In the genomic region with DNA sequence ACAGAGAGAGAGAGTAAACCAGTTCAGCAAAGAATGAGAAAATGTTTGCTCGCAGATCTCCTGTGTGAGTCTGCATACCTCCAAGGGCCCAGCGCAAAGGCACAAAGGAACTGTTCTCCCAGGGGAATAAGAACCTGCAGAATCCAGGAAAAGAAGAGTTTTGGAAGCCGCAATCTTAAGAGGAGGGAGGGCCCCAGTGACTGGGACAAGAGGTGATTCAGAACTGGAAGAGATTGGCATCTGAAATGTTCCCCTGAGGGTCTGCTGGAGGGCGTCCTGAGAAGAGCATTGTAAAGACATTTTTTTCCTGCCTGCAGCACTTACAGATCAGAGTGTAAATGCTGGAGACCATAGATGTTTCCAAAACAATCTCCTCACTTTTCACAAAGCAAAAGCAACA, we compare ENCODE assay signal across 24 cellular contexts. TPM values are rescaled to one million over a fixed set of nuclear protein-coding genes. Genes with fewer than 3 reads are reported as not detected.
"Had no signal": no experiment of that assay in that cellular context is flagged by ENCODE, and none has a peak within 500 bp of the region (broad histone marks: within the 10 kb centered on the region; RNA-seq: fewer than 3 reads in every experiment).

No MANE protein-coding gene starts in this region.

- H3K27me3 Mint-ChIP-seq: stimulated activated naive B cell treated with anti-CD40 and anti-IgM and Interleukin-4, amounts not matched to agents 10 μg/mL and 1 μg/mL and 100 μg/mL, for 72 hours; stimulated activated naive CD8-positive, alpha-beta T cell treated with anti-CD3 and anti-CD28 coated beads, Interleukin-15, amount 100 ng/mL, for 72 hours had no signal

- H3K27ac Mint-ChIP-seq: natural killer cell; stimulated activated naive B cell treated with anti-CD40 and anti-IgM and Interleukin-4, amounts not matched to agents 10 μg/mL and 1 μg/mL and 100 μg/mL, for 72 hours had no signal

- H3K9me3 Mint-ChIP-seq: endodermal cell; natural killer cell; stimulated activated naive B cell treated with anti-CD40 and anti-IgM and Interleukin-4, amounts not matched to agents 10 μg/mL and 1 μg/mL and 100 μg/mL, for 72 hours; stimulated activated naive CD8-positive, alpha-beta T cell treated with anti-CD3 and anti-CD28 coated beads, Interleukin-15, amount 100 ng/mL, for 72 hours had no signal

- DNase-seq: effector CD4-positive, alpha-beta T cell; endodermal cell; foreskin melanocyte; head of caudate nucleus; left colon; left ventricle myocardium superior; mesenchymal stem cell; mucosa of descending colon; natural killer cell; psoas muscle; retina; right lobe of liver; spleen; stimulated activated CD4-positive, alpha-beta T cell treated with anti-CD3 and anti-CD28 coated beads, Interleukin-15, amount 100 ng/mL, for 24 hours; stimulated activated CD4-positive, alpha-beta T cell treated with anti-CD3 and anti-CD28 coated beads, Interleukin-1b, Interleukin-23, amount 100 ng/mL, for 48 hours; stimulated activated CD4-positive, alpha-beta T cell treated with anti-CD3 and anti-CD28 coated beads, Interleukin-4, amount 100 ng/mL, for 24 hours; stimulated activated naive B cell treated with anti-CD40 and anti-IgM and Interleukin-4, amounts not matched to agents 10 μg/mL and 1 μg/mL and 100 μg/mL, for 72 hours; stimulated activated naive CD8-positive, alpha-beta T cell treated with anti-CD3 and anti-CD28 coated beads, Interleukin-15, amount 100 ng/mL, for 72 hours; testis had no signal

- H2AFZ ChIP-seq: hepatocyte had no signal

- ATAC-seq: left colon; left ventricle myocardium superior; mucosa of descending colon; natural killer cell; psoas muscle; right lobe of liver; stimulated activated naive B cell treated with anti-CD40 and anti-IgM and Interleukin-4, amounts not matched to agents 10 μg/mL and 1 μg/mL and 100 μg/mL, for 72 hours; stimulated activated naive CD8-positive, alpha-beta T cell treated with anti-CD3 and anti-CD28 coated beads, Interleukin-15, amount 100 ng/mL, for 72 hours had no signal

- H3K4me3 ChIP-seq: coronary artery, hepatocyte, lung, mucosa of descending colon, psoas muscle, right lobe of liver, spleen, testis, tibial nerve had no signal

- H3K27ac ChIP-seq: coronary artery, hepatocyte, neutrophil, psoas muscle, right lobe of liver, spleen, testis, tibial nerve had no signal

- H3K4me2 ChIP-seq: hepatocyte had no signal

- H3K4me3 Mint-ChIP-seq: endodermal cell; natural killer cell; stimulated activated naive B cell treated with anti-CD40 and anti-IgM and Interleukin-4, amounts not matched to agents 10 μg/mL and 1 μg/mL and 100 μg/mL, for 72 hours; stimulated activated naive CD8-positive, alpha-beta T cell treated with anti-CD3 and anti-CD28 coated beads, Interleukin-15, amount 100 ng/mL, for 72 hours had no signal

- H3K27me3 ChIP-seq: hepatocyte, neutrophil, right lobe of liver, spleen, testis, tibial nerve had no signal

- H3K9me3 ChIP-seq: mucosa of descending colon, neutrophil, psoas muscle, right lobe of liver, spleen, testis, tibial nerve had no signal

RNA-seq across cellular contexts. Expression of gene C16orf46, which starts 35.3 kb away (rescaled TPM):
- total RNA-seq: natural killer cell had no signal
